Comparison of ENCODE assay signal across 8 cellular contexts in the genomic region with DNA sequence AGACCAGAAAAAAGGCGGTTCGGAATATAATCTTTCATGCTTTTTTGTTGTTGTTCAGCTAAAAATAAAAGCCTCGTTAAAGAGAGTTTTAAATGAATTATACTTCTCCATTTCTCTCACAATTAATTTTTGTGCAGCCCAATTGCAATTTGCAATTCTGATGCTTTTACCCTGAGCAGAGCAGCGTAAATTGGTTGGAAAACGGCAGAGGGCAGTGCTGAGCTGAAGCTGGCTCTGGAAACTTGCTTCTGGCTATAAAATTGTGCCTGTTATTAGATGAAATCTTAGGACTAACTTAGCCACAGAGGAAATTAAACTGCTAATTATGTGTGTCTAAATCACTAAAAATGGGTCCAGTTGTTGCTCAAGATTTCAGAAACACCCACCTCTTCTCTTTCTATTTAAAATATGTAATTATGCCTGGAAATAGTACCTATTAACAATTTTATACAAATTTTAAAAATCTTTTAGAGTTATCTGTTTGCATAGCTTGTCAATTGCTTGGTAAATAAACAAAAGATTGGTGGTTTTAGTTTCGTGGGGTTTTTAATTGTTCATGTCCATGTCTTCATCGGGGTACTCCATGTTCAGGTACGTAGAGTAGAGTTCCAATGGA.
A peak's percentile ranks its signal among the peaks of the same experiment; 100 is the strongest.
DNase-seq lines count a peak whose midpoint lies in the region; ATAC-seq and TF ChIP-seq lines count a peak whose summit lies in the region.

No MANE protein-coding gene starts in this region.

- peak; percentile 98 for TF ChIP-seq RAD21 in IMR-90 (IDR thresholded peaks at IDR 0.05; ENCODE audit: low read length)

- CTCF ChIA-PET in IMR-90 (lab: Yijun Ruan, JAX): interaction anchor here (1.0 to 1.5 kb wide), 9 partner anchors 101 to 436 kb away, joined by 3 to 6 read pairs (median 3); no protein-coding TSS in a partner anchor

- no peak overlapping the region for H2BK120ac ChIP-seq in IMR-90 (ENCODE audit: low read depth, low read length)

- H3K4me2 ChIP-seq in DND-41 (ENCODE audit: insufficient read depth, low read length): no peak overlapping the region
- H3K4me2 ChIP-seq in IMR-90 (ENCODE audit: low read depth, low read length): no peak overlapping the region

- no peaks in the 10 kb centered on the region for H3K9me1 ChIP-seq in IMR-90 (ENCODE audit: insufficient read depth, low read length)

- H3K9ac ChIP-seq in DND-41 (ENCODE audit: low read depth, low read length): no peak overlapping the region
- H3K9ac ChIP-seq in IMR-90 (ENCODE audit: low read depth, low read length): no peak overlapping the region

- H3K56ac ChIP-seq in IMR-90 (ENCODE audit: extremely low read depth, insufficient read depth, low read length): no peak overlapping the region

- H3K9me3 ChIP-seq in DND-41 (ENCODE audit: insufficient read depth, low read length, severe bottlenecking): no peaks in the 10 kb centered on the region
- H3K9me3 ChIP-seq in IMR-90 (ENCODE audit: control insufficient read depth, insufficient read depth, low read length): no peaks in the 10 kb centered on the region
- H3K9me3 ChIP-seq in right lobe of liver: no peaks in the 10 kb centered on the region
- no peaks in the 10 kb centered on the region for H3K9me3 ChIP-seq in transverse colon

- H4K20me1 ChIP-seq in DND-41 (ENCODE audit: insufficient read depth, low read length) (no peaks in the 10 kb centered on the region), IMR-90 (ENCODE audit: insufficient read depth, low read length) (no peaks in the 10 kb centered on the region)

- WGBS in IMR-90 (ENCODE audit: extremely low coverage in 2 of 2, insufficient read length in 1 of 2), 2 experiments: 67% methylated on average over 2 of the region's 8 CpGs; no CpG with 5 or more reads in 1 of the 2 experiments
- WGBS in right lobe of liver (ENCODE audit: insufficient coverage, low coverage, low lambda C conversion rate, missing lambda C conversion rate): 30% methylated on average over 8 of the region's 8 CpGs
- WGBS in transverse colon (ENCODE audit: low coverage in 1 of 2), 2 donors: 47 to 48% methylated on average over 8 of the region's 8 CpGs

- intact Hi-C loops in IMR-90 (cut with micrococcal nuclease) (loop anchor here (1.0 to 10.0 kb wide), 9 partner anchors 103 to 1045 kb away; no protein-coding TSS in a partner anchor), right lobe of liver (cut with DNase I) (no loop called here), transverse colon (cut with DNase I; ENCODE audit: low total_unique reads) (no loop called here)

- in situ Hi-C loops in IMR-90 (cut with MboI; ENCODE audit: low sequenced_read_pairs) (loop anchor here (10.0 to 25.0 kb wide), 3 partner anchors 432 to 693 kb away; a partner anchor contains a TSS), transverse colon (cut with MboI; ENCODE audit: low pct_ligation_motif_present in 1 of 4, low pct_unique_long_range_greater_than_20kb in 1 of 4, low sequenced_read_pairs in 3 of 4) (no loop called here)

- no peak overlapping the region for H2BK20ac ChIP-seq in IMR-90 (ENCODE audit: low read depth, low read length)

- H2AK5ac ChIP-seq in IMR-90 (ENCODE audit: low read depth, low read length): no peak overlapping the region

- H3K18ac ChIP-seq in IMR-90 (ENCODE audit: low read depth, low read length): no peak overlapping the region

- no peak for TF ChIP-seq EP300 in transverse colon (IDR thresholded peaks at IDR 0.05; ENCODE audit: low read depth)

- no peak overlapping the region for H3K27ac ChIP-seq in DND-41 (ENCODE audit: low read length)
- H3K27ac ChIP-seq in IMR-90 (ENCODE audit: insufficient read depth, low read length): no peak overlapping the region
- H3K27ac ChIP-seq in right lobe of liver: no peak overlapping the region
- H3K27ac ChIP-seq in transverse colon: no peak overlapping the region

- H2BK5ac ChIP-seq in IMR-90 (ENCODE audit: low read depth, low read length, poor library complexity, severe bottlenecking): no peak overlapping the region

- H3K4ac ChIP-seq in IMR-90 (ENCODE audit: low read depth, low read length): no peak overlapping the region

- H3K4me3 ChIP-seq in DND-41 (ENCODE audit: low read depth in 1 of 2, low read length in 2 of 2) (no peak overlapping the region), IMR-90 (ENCODE audit: insufficient read depth, low read depth, low read length) (no peak overlapping the region), right lobe of liver (no peak overlapping the region), transverse colon (no peak overlapping the region)

- H3K36me3 ChIP-seq in DND-41 (ENCODE audit: insufficient read depth, low read length) (no peaks in the 10 kb centered on the region), IMR-90 (ENCODE audit: control insufficient read depth, insufficient read depth, low read length) (no peaks in the 10 kb centered on the region), right lobe of liver (no peaks in the 10 kb centered on the region), transverse colon (no peaks in the 10 kb centered on the region)

- ATAC-seq in DND-41 (ENCODE audit: insufficient read depth, low read depth) (no peak), IMR-90 (ENCODE audit: low read depth) (peak; percentile 88), right lobe of liver (peak; percentile 61 to 66 (median 64)), HG03378 (IDR thresholded peaks at IDR 0.05; ENCODE audit: unreplicated experiment) (no peak)

- POLR2A ChIA-PET in IMR-90 (lab: Charles Lee; ENCODE audit: unreplicated experiment): no interaction called here

- no peaks in the 10 kb centered on the region for H3K79me2 ChIP-seq in DND-41 (ENCODE audit: insufficient read depth, low read length)

- H3K27me3 ChIP-seq in DND-41 (ENCODE audit: insufficient read depth, low read length, poor library complexity): no peaks in the 10 kb centered on the region
- no peaks in the 10 kb centered on the region for H3K27me3 ChIP-seq in IMR-90 (ENCODE audit: control insufficient read depth, insufficient read depth, low read length)
- H3K27me3 ChIP-seq in right lobe of liver: no peaks in the 10 kb centered on the region
- H3K27me3 ChIP-seq in transverse colon: no peaks in the 10 kb centered on the region

- H2AK9ac ChIP-seq in IMR-90 (replicated peaks; ENCODE audit: low read depth, low read length, poor library complexity): no peak overlapping the region

- peak; percentile 28 for DNase-seq in DND-41
- DNase-seq in IMR-90: peak; percentile 67
- peak; percentile 52 for DNase-seq in RPMI7951 (ENCODE audit: low read depth)
- peak; percentile 71 for DNase-seq in dedifferentiated amniotic fluid mesenchymal stem cell (ENCODE audit: extremely low spot score)
- DNase-seq in right lobe of liver: peak in 2 of 3 donors; percentile 30 to 48
- peak; percentile 29 for DNase-seq in transverse colon
- DNase-seq in SHP77 treated with DMSO at 0.1 percent for 48 hours (lab: John Stamatoyannopoulos, UW): no peak

- H3K4me1 ChIP-seq in DND-41 (ENCODE audit: insufficient read depth, low read length) (no peaks in the 10 kb centered on the region), IMR-90 (ENCODE audit: control insufficient read depth, insufficient read depth, low read length) (no peaks in the 10 kb centered on the region; the same call in 1 of the 2 replicates), right lobe of liver (no peaks in the 10 kb centered on the region), transverse colon (no peaks in the 10 kb centered on the region)

- H3K14ac ChIP-seq in IMR-90 (replicated peaks; ENCODE audit: low read depth, low read length): no peak overlapping the region

- no peak overlapping the region for H4K5ac ChIP-seq in IMR-90 (ENCODE audit: low read depth, low read length)

- TF ChIP-seq POLR2A in IMR-90 (IDR thresholded peaks at IDR 0.05; ENCODE audit: low read depth, low read length): 0 out of 2 replicates have a peak, but pooled peaks have one; percentile 25
- TF ChIP-seq POLR2A in right lobe of liver (IDR thresholded peaks at IDR 0.05): no peak
- no peak for TF ChIP-seq POLR2A in transverse colon (IDR thresholded peaks at IDR 0.05)

- no peak overlapping the region for H4K91ac ChIP-seq in IMR-90 (ENCODE audit: insufficient read depth, low read depth, low read length)

- dilution Hi-C loops in IMR-90 (cut with HindIII; ENCODE audit: low sequenced_read_pairs, unreplicated experiment): no loop called here

- H2BK15ac ChIP-seq in IMR-90 (ENCODE audit: low read depth, low read length): no peak overlapping the region

- no peak overlapping the region for H4K8ac ChIP-seq in IMR-90 (ENCODE audit: low read depth in 2 of 2, low read length in 2 of 2)

- peak; percentile 69 for TF ChIP-seq CTCF in DND-41 (IDR thresholded peaks at IDR 0.05; ENCODE audit: borderline replicate concordance, extremely low read depth, low read length, poor library complexity, severe bottlenecking)
- peak; percentile 92 for TF ChIP-seq CTCF in IMR-90 (conservative IDR thresholded peaks at IDR 0.05; ENCODE audit: low read depth, low read length)
- peak; percentile 50 to 76 (median 72) for TF ChIP-seq CTCF in right lobe of liver (IDR thresholded peaks at IDR 0.05)
- TF ChIP-seq CTCF in transverse colon (IDR thresholded peaks at IDR 0.05): peak; percentile 51 to 69 (median 64)

- no peak overlapping the region for H3K23ac ChIP-seq in IMR-90 (ENCODE audit: low read depth, low read length)

- no peak overlapping the region for H2AFZ ChIP-seq in DND-41 (ENCODE audit: low read depth, low read length)
- no peak overlapping the region for H2AFZ ChIP-seq in IMR-90 (replicated peaks; ENCODE audit: low read length, poor library complexity)

- no peaks in the 10 kb centered on the region for H3K79me1 ChIP-seq in IMR-90 (ENCODE audit: low read depth in 1 of 2, low read length in 2 of 2)

- BruUV-seq in IMR-90 (replicated peaks; lab: Mats Ljungman, UMichigan): no TSS peak

TF ChIP-seq in IMR-90, 13 proteins besides CTCF, POLR2A, EP300 and RAD21:
- TF ChIP-seq MXI1 (IDR thresholded peaks at IDR 0.05; ENCODE audit: borderline replicate concordance, low read depth, low read length) (no peak), SMC3 (IDR thresholded peaks at IDR 0.05; ENCODE audit: low read depth, low read length) (peak; percentile 99)

Comparison
In these comparisons a context has a peak if more than half of its experiments do, and no peak if none do; other contexts are left out.
1. ATAC-seq: peak in IMR-90 (single experiment) and right lobe of liver (4 of 4); none in DND-41 (single experiment) and HG03378 (single experiment).
2. Peak in every context shown above with its lines, with median percentiles within 50 percentile points of each other: CTCF ChIP-seq.